35 cellular contexts compared by ENCODE assay signal in genomic region chr17:57580055-57580739, GRCh38.
DNase-seq lines count a peak whose midpoint lies in the region; ATAC-seq, FAIRE-seq and TF ChIP-seq lines count a peak whose summit lies in the region.
"Had no signal": no experiment of that assay in that cellular context is flagged by ENCODE, and none has a peak within 500 bp of the region (broad histone marks: within the 10 kb centered on the region; RNA-seq: fewer than 3 reads in every experiment).

No MANE protein-coding gene starts in this region.

- TF ChIP-seq CTCF in endodermal cell (conservative IDR thresholded peaks at IDR 0.05) (no peak), parathyroid adenoma (IDR thresholded peaks at IDR 0.05) (no peak), BE2C (IDR thresholded peaks at IDR 0.05; ENCODE audit: low read depth, low read length) (no peak)

- H3K4me2 ChIP-seq in parathyroid adenoma (ENCODE audit: low read length), result no peak overlapping the region
- H3K4me2 ChIP-seq: PC-9 had no signal

- no peaks in the 10 kb centered on the region for H3K36me3 ChIP-seq in SJCRH30
- H3K36me3 ChIP-seq in endodermal cell (ENCODE audit: control insufficient read depth, insufficient read depth, low read length), result no peaks in the 10 kb centered on the region
- no peaks in the 10 kb centered on the region for H3K36me3 ChIP-seq in parathyroid adenoma (ENCODE audit: control insufficient read depth, insufficient read depth, low read length)
- no peaks in the 10 kb centered on the region for H3K36me3 ChIP-seq in BE2C
- H3K36me3 ChIP-seq: cardiac muscle cell, left lung, MG63, neutrophil, prostate gland, sigmoid colon had no signal

- H3K27me3 Mint-ChIP-seq in endodermal cell (ENCODE audit: insufficient read depth), result no peaks in the 10 kb centered on the region
- H3K27me3 Mint-ChIP-seq: activated CD4-positive, alpha-beta T cell treated with anti-CD3 and anti-CD28 coated beads for 36 hours; activated naive CD8-positive, alpha-beta T cell; effector memory CD8-positive, alpha-beta T cell; memory B cell; T-helper 17 cell had no signal

- no peaks in the 10 kb centered on the region for H3K36me3 Mint-ChIP-seq in endodermal cell (ENCODE audit: low read depth)

- ATAC-seq in GM19035 (IDR thresholded peaks at IDR 0.05; ENCODE audit: unreplicated experiment), result no peak
- ATAC-seq: activated CD4-positive, alpha-beta T cell treated with anti-CD3 and anti-CD28 coated beads for 36 hours; effector memory CD8-positive, alpha-beta T cell; left lung; Right ventricle myocardium inferior; SK-N-SH treated with all-trans-retinoic acid at 6 μM for 48 hours; T-helper 17 cell had no signal

- no peak for DNase-seq in GM12891 (ENCODE audit: insufficient read length, low spot score)
- DNase-seq in SJCRH30, result peak; percentile 88 to 96
- peak; percentile 59 for DNase-seq in endodermal cell
- DNase-seq in BE2C, result no peak
- DNase-seq in NCI-H774 (lab: John Stamatoyannopoulos, UW), result no peak
- no peak for DNase-seq in stimulated activated naive CD4-positive, alpha-beta T cell (lab: John Stamatoyannopoulos, UW)
- DNase-seq: activated CD4-positive, alpha-beta T cell treated with anti-CD3 and anti-CD28 coated beads for 36 hours; activated effector memory CD4-positive, alpha-beta T cell treated with Interleukin-2 at 50 U/mL for 16 hours; aorta; C1 segment of cervical spinal cord; COR-L47; DMS79 treated with DMSO at 0.1 percent for 48 hours; effector memory CD8-positive, alpha-beta T cell; GF-D8; KBM-7; left lung; MG63; NCI-H2029 treated with DMSO at 0.1 percent for 48 hours; NK-92 treated with Interleukin-12 subunit alpha and Interleukin-12 subunit beta, amount 100 ng/mL, for 24 hours; PC-9; sigmoid colon; stimulated activated CD4-positive, alpha-beta T cell treated with anti-CD3 and anti-CD28 coated beads, Interleukin-12 subunit alpha, Interleukin-12 subunit beta, amount 100 ng/mL, for 4 hours; stimulated activated CD4-positive, alpha-beta T cell treated with anti-CD3 and anti-CD28 coated beads, Interleukin-2, amount 100 ng/mL, for 48 hours; substantia nigra; T-helper 17 cell had no signal

- TF ChIP-seq POLR2A in GM12891 (IDR thresholded peaks at IDR 0.05; ENCODE audit: low read depth, low read length), result no peak

- H3K9me3 Mint-ChIP-seq in endodermal cell, result no peaks in the 10 kb centered on the region
- H3K9me3 Mint-ChIP-seq: effector memory CD8-positive, alpha-beta T cell; memory B cell had no signal

- no peaks in the 10 kb centered on the region for H3K9me3 ChIP-seq in SJCRH30 (replicated peaks)
- no peaks in the 10 kb centered on the region for H3K9me3 ChIP-seq in endodermal cell (ENCODE audit: control insufficient read depth, low read length)
- H3K9me3 ChIP-seq in parathyroid adenoma (ENCODE audit: control insufficient read depth, low read length), result no peaks in the 10 kb centered on the region
- H3K9me3 ChIP-seq in BE2C, result no peaks in the 10 kb centered on the region
- H3K9me3 ChIP-seq: left lung, MG63, neutrophil, prostate gland, sigmoid colon had no signal

- H3K4me1 ChIP-seq in SJCRH30, result peaks cover 53% of the 10 kb centered on the region
- peaks cover 10% of the 10 kb centered on the region for H3K4me1 ChIP-seq in endodermal cell (ENCODE audit: control insufficient read depth, insufficient read depth, low read length)
- H3K4me1 ChIP-seq in parathyroid adenoma, result peaks cover 35% of the 10 kb centered on the region
- H3K4me1 ChIP-seq in BE2C, result peaks cover 54% of the 10 kb centered on the region
- H3K4me1 ChIP-seq: prostate gland had no signal

- H3K27ac ChIP-seq in SJCRH30, result peak overlapping the region; percentile 96
- no peak overlapping the region for H3K27ac ChIP-seq in endodermal cell (ENCODE audit: low read depth, low read length)
- peak overlapping the region; percentile 92 for H3K27ac ChIP-seq in parathyroid adenoma
- H3K27ac ChIP-seq: cardiac muscle cell, left lung, neutrophil, PC-9, prostate gland, sigmoid colon had no signal

- no peak overlapping the region for H3K27ac Mint-ChIP-seq in endodermal cell
- H3K27ac Mint-ChIP-seq: activated CD4-positive, alpha-beta T cell treated with anti-CD3 and anti-CD28 coated beads for 36 hours; activated naive CD8-positive, alpha-beta T cell; memory B cell; T-helper 17 cell had no signal

- peaks cover 43% of the 10 kb centered on the region for H3K4me1 Mint-ChIP-seq in endodermal cell

- no peak overlapping the region for H3K4me3 Mint-ChIP-seq in endodermal cell
- H3K4me3 Mint-ChIP-seq: activated CD4-positive, alpha-beta T cell treated with anti-CD3 and anti-CD28 coated beads for 36 hours; activated naive CD8-positive, alpha-beta T cell; effector memory CD8-positive, alpha-beta T cell; memory B cell had no signal

- no peak overlapping the region for H2AFZ ChIP-seq in parathyroid adenoma
- H2AFZ ChIP-seq: PC-9 had no signal

- peaks cover 33% of the 10 kb centered on the region for H3K79me2 ChIP-seq in parathyroid adenoma

- WGBS in endodermal cell (ENCODE audit: insufficient coverage in 1 of 2, insufficient read length in 1 of 2), 2 experiments, result 81 to 88% methylated on average over 2 to 5 of the region's 5 CpGs

- H3K9ac ChIP-seq in endodermal cell (ENCODE audit: extremely low read depth, low read length, poor library complexity, severe bottlenecking) (no peak overlapping the region), parathyroid adenoma (no peak overlapping the region)

- peak; percentile 60 for FAIRE-seq in GM12891 (lab: Jason Lieb, UNC)
- FAIRE-seq: HTR-8/SVneo had no signal

- no peak overlapping the region for H3K4me3 ChIP-seq in SJCRH30
- no peak overlapping the region for H3K4me3 ChIP-seq in endodermal cell (ENCODE audit: low read length)
- no peak overlapping the region for H3K4me3 ChIP-seq in parathyroid adenoma (ENCODE audit: low read depth, low read length)
- H3K4me3 ChIP-seq in BE2C (ENCODE audit: low read depth, low read length), result no peak overlapping the region
- H3K4me3 ChIP-seq: cardiac muscle cell, left lung, MG63, PC-9, prostate gland, sigmoid colon had no signal

- H3K27me3 ChIP-seq in SJCRH30 (no peaks in the 10 kb centered on the region), endodermal cell (ENCODE audit: control insufficient read depth, insufficient read depth, low read length, poor library complexity, severe bottlenecking) (no peaks in the 10 kb centered on the region), parathyroid adenoma (ENCODE audit: control insufficient read depth, insufficient read depth, low read length) (no peaks in the 10 kb centered on the region), BE2C (no peaks in the 10 kb centered on the region)
- H3K27me3 ChIP-seq: cardiac muscle cell, left lung, MG63, sigmoid colon had no signal

TF ChIP-seq in GM12891, 5 proteins besides CTCF, POLR2A, EP300 and RAD21:
- TF ChIP-seq SPI1 (IDR thresholded peaks at IDR 0.05; ENCODE audit: low read depth, low read length) (no peak), PAX5 (IDR thresholded peaks at IDR 0.05; ENCODE audit: insufficient read depth, low read length, severe bottlenecking) (no peak), POLR2AphosphoS5 (IDR thresholded peaks at IDR 0.05; ENCODE audit: low read depth, low read length) (no peak), TAF1 (IDR thresholded peaks at IDR 0.05; ENCODE audit: low read depth, low read length) (no peak), POU2F2 (IDR thresholded peaks at IDR 0.05; ENCODE audit: low read depth, low read length) (no peak)

Comparison
In these comparisons a context has a peak if more than half of its experiments do, and no peak if none do; other contexts are left out.
1. DNase-seq: peak in SJCRH30 (2 of 2) and endodermal cell (single experiment); none in GM12891 (single experiment), BE2C (single experiment), NCI-H774 (single experiment) and stimulated activated naive CD4-positive, alpha-beta T cell (0 of 6).